Comparison of ENCODE assay signal across 22 cellular contexts in genomic region chr12:111457071-111457470, GRCh38.
"Had no signal": no experiment of that assay in that cellular context is flagged by ENCODE, and none has a peak within 500 bp of the region (broad histone marks: within the 10 kb centered on the region; RNA-seq: fewer than 3 reads in every experiment).

No MANE protein-coding gene starts in this region.

- H3K27ac ChIP-seq: esophagus squamous epithelium, gastroesophageal sphincter, lower lobe of right lung, pancreas, psoas muscle, right atrium auricular region, tibial artery, uterus had no signal

- H3K4me1 ChIP-seq: psoas muscle, uterus had no signal

- H3K27me3 ChIP-seq: esophagus squamous epithelium, gastroesophageal sphincter, pancreas, right atrium auricular region, tibial artery, uterus had no signal

- H3K4me3 ChIP-seq: esophagus squamous epithelium, gastroesophageal sphincter, lower lobe of right lung, pancreas, psoas muscle, right atrium auricular region, tibial artery, uterus had no signal

- H3K9me3 ChIP-seq: esophagus squamous epithelium, gastroesophageal sphincter, lower lobe of right lung, pancreas, psoas muscle, right atrium auricular region, tibial artery, uterus had no signal

- ATAC-seq: activated CD4-positive, CD25-positive, alpha-beta regulatory T cell treated with anti-CD3 and anti-CD28 coated beads, Interleukin-2, amount 50 U/mL, for 24 hours; activated T-cell treated with anti-CD3 and anti-CD28 coated beads, Interleukin-2, amount 50 U/mL, for 4 hours; gastroesophageal sphincter; left colon; lower lobe of right lung; naive thymus-derived CD8-positive, alpha-beta T cell; pancreas had no signal

- DNase-seq: activated CD4-positive, alpha-beta memory T cell treated with anti-CD3 and anti-CD28 coated beads, Interleukin-2, amount 10 ng/mL, durations not matched to agents 7 days and 5 days; activated CD4-positive, alpha-beta T cell treated with anti-CD3 and anti-CD28 coated beads, Interleukin-2, amount 10 ng/mL, durations not matched to agents 24 days and 14 days; activated naive CD4-positive, alpha-beta T cell treated with anti-CD3 and anti-CD28 coated beads for 36 hours; activated T-cell treated with anti-CD3 and anti-CD28 coated beads, Interleukin-2, amount 50 U/mL, for 4 hours; aorta; caudate nucleus; dermis blood vessel endothelial cell; effector memory CD4-positive, alpha-beta T cell; esophagus squamous epithelium; hypothalamus; left colon; lower lobe of right lung; naive thymus-derived CD8-positive, alpha-beta T cell; pancreas; psoas muscle; stimulated activated CD4-positive, alpha-beta T cell treated with anti-CD3 and anti-CD28 coated beads, Interleukin-4, amount 100 ng/mL, for 4 hours; substantia nigra; uterus had no signal
